ENCODE assay signal across 8 cellular contexts in genomic region chr17:40100419-40100668, GRCh38. TPM values are rescaled to one million over a fixed set of nuclear protein-coding genes. Genes with fewer than 3 reads are reported as not detected.
DNase-seq lines count a peak whose midpoint lies in the region; ATAC-seq and TF ChIP-seq lines count a peak whose summit lies in the region.

NR1D1 (minus strand) TSS chr17:40100589; CDS start chr17:40100094, 495 bp downstream.

- peaks cover 28% of the 10 kb centered on the region for H3K79me2 ChIP-seq in GM23248 (ENCODE audit: insufficient read depth)

- H3K27me3 ChIP-seq in GM23248 (replicated peaks; ENCODE audit: insufficient read depth) (no peaks in the 10 kb centered on the region), left ventricle myocardium inferior (ENCODE audit: low read depth) (no peaks in the 10 kb centered on the region), skeletal muscle satellite cell (ENCODE audit: control insufficient read depth, insufficient read depth, low read length) (no peaks in the 10 kb centered on the region)

- H3K9me3 ChIP-seq in GM23248 (ENCODE audit: low read depth) (no peaks in the 10 kb centered on the region), left ventricle myocardium inferior (replicated peaks) (no peaks in the 10 kb centered on the region), skeletal muscle satellite cell (replicated peaks; ENCODE audit: low read length) (no peaks in the 10 kb centered on the region)

- H3K27ac ChIP-seq in GM23248 (peak within 1 kb of the TSS; percentile 99), left ventricle myocardium inferior (replicated peaks) (peak within 1 kb of the TSS; percentile 100)

- CTCF ChIA-PET in activated CD8-positive, alpha-beta T cell treated with anti-CD3 and anti-CD28 coated beads, Interleukin-2, amount 10 ng/mL, durations not matched to agents 7 days and 5 days (lab: Charles Lee) = interaction anchor here (0.7 to 9.9 kb wide), 10 partner anchors 11 to 316 kb away, joined by 3 to 156 read pairs (median 4); partner anchors contain the start of gene CASC3

- H3K9me2 ChIP-seq in GM23248 (ENCODE audit: insufficient read depth) = no peaks in the 10 kb centered on the region

- H3K4me1 Mint-ChIP-seq in activated CD8-positive, alpha-beta T cell treated with anti-CD3 and anti-CD28 coated beads, Interleukin-2, amount 10 ng/mL, durations not matched to agents 7 days and 5 days (ENCODE audit: low read depth) = peaks cover 94% of the 10 kb centered on the region

- H4K20me1 ChIP-seq in GM23248 (ENCODE audit: insufficient read depth) = no peaks in the 10 kb centered on the region

- no peak for DNase-seq in GM23248
- no peak for DNase-seq in activated CD8-positive, alpha-beta T cell treated with anti-CD3 and anti-CD28 coated beads, Interleukin-2, amount 10 ng/mL, durations not matched to agents 7 days and 5 days
- DNase-seq in left ventricle myocardium inferior = no peak
- no peak for DNase-seq in GF-D8 (lab: John Stamatoyannopoulos, UW)
- DNase-seq in stimulated activated CD8-positive, alpha-beta memory T cell treated with anti-CD3 and anti-CD28 coated beads, Interleukin-4, amount 100 ng/mL, for 48 hours = no peak

- H3K4me3 Mint-ChIP-seq in activated CD8-positive, alpha-beta T cell treated with anti-CD3 and anti-CD28 coated beads, Interleukin-2, amount 10 ng/mL, durations not matched to agents 7 days and 5 days = peak within 1 kb of the TSS; percentile 82

- H3K9ac ChIP-seq in GM23248 = peak within 1 kb of the TSS; percentile 99
- H3K9ac ChIP-seq in skeletal muscle satellite cell (ENCODE audit: low read depth, low read length) = peak within 1 kb of the TSS; percentile 84

- peaks cover 31% of the 10 kb centered on the region for H3K4me1 ChIP-seq in GM23248 (ENCODE audit: insufficient read depth)
- H3K4me1 ChIP-seq in left ventricle myocardium inferior = peaks cover 90% of the 10 kb centered on the region
- H3K4me1 ChIP-seq in skeletal muscle satellite cell (ENCODE audit: control insufficient read depth, insufficient read depth, low read length) = peaks cover 65% of the 10 kb centered on the region

- no peaks in the 10 kb centered on the region for H3K9me3 Mint-ChIP-seq in activated CD8-positive, alpha-beta T cell treated with anti-CD3 and anti-CD28 coated beads, Interleukin-2, amount 10 ng/mL, durations not matched to agents 7 days and 5 days (ENCODE audit: insufficient read depth)

- H3F3A ChIP-seq in GM23248 (ENCODE audit: insufficient read depth) = peaks cover 20% of the 10 kb centered on the region; the same call in 1 of the 2 replicates

- POLR2A ChIA-PET in activated CD8-positive, alpha-beta T cell treated with anti-CD3 and anti-CD28 coated beads, Interleukin-2, amount 10 ng/mL, durations not matched to agents 7 days and 5 days (lab: Charles Lee) = interaction anchor here (0.7 to 3.0 kb wide), 7 partner anchors 10 to 222 kb away, joined by 3 to 17 read pairs (median 3); partner anchors contain the start of gene MED24

- H2AFZ ChIP-seq in GM23248 = peak within 1 kb of the TSS; percentile 48; the same call in 1 of the 2 replicates

- H3K36me3 Mint-ChIP-seq in activated CD8-positive, alpha-beta T cell treated with anti-CD3 and anti-CD28 coated beads, Interleukin-2, amount 10 ng/mL, durations not matched to agents 7 days and 5 days (ENCODE audit: low read depth) = peaks cover 30% of the 10 kb centered on the region

- in situ Hi-C loops in GM23248 (cut with MboI) = no loop called here

- H3K36me3 ChIP-seq in GM23248 (ENCODE audit: low read depth) (no peaks in the 10 kb centered on the region; the same call in 1 of the 2 replicates), left ventricle myocardium inferior (peaks cover 24% of the 10 kb centered on the region), skeletal muscle satellite cell (ENCODE audit: insufficient read depth, low read length) (peaks cover 12% of the 10 kb centered on the region)

- TF ChIP-seq CTCF in left ventricle myocardium inferior (IDR thresholded peaks at IDR 0.05; ENCODE audit: borderline replicate concordance) = no peak

- H3K27ac Mint-ChIP-seq in activated CD8-positive, alpha-beta T cell treated with anti-CD3 and anti-CD28 coated beads, Interleukin-2, amount 10 ng/mL, durations not matched to agents 7 days and 5 days = peak within 1 kb of the TSS; percentile 78

- no peaks in the 10 kb centered on the region for H3K27me3 Mint-ChIP-seq in activated CD8-positive, alpha-beta T cell treated with anti-CD3 and anti-CD28 coated beads, Interleukin-2, amount 10 ng/mL, durations not matched to agents 7 days and 5 days (ENCODE audit: low read depth)

- H3K4me3 ChIP-seq in GM23248 (peak within 1 kb of the TSS; percentile 86), left ventricle myocardium inferior (peak within 1 kb of the TSS; percentile 98), skeletal muscle satellite cell (ENCODE audit: low read length) (peak within 1 kb of the TSS; percentile 80)

- intact Hi-C loops in left ventricle myocardium inferior (cut with micrococcal nuclease) = no loop called here

- H3K4me2 ChIP-seq in GM23248 (ENCODE audit: unreplicated experiment) (peak within 1 kb of the TSS; percentile 96), skeletal muscle satellite cell (ENCODE audit: low read length) (peak within 1 kb of the TSS; percentile 96)

- WGBS in GM23248 (ENCODE audit: low coverage in 1 of 2, low lambda C conversion rate in 2 of 2, missing lambda C conversion rate in 2 of 2), 2 experiments = 0 to 2% methylated on average over 16 of the region's 16 CpGs

- ATAC-seq in activated CD8-positive, alpha-beta T cell treated with anti-CD3 and anti-CD28 coated beads, Interleukin-2, amount 10 ng/mL, durations not matched to agents 7 days and 5 days = no peak
- ATAC-seq in HG02884 (IDR thresholded peaks at IDR 0.05; ENCODE audit: unreplicated experiment) (no peak), GM21447 (IDR thresholded peaks at IDR 0.05; ENCODE audit: unreplicated experiment) (no peak)

RNA-seq across cellular contexts. Expression of gene NR1D1, which starts in this region (rescaled TPM):
- 0.76 and 2.4 TPM in 2 replicates for total RNA-seq in GM23248 (2014; rRNA removed; shearing (Covaris generic))
- 4.6 and 5.4 TPM in 2 replicates for polyA plus RNA-seq in GM23248 (2016; fragmentation: Nextera tagmentation; extraction: Ambion mirVana)
- total RNA-seq in activated CD8-positive, alpha-beta T cell treated with anti-CD3 and anti-CD28 coated beads, Interleukin-2, amount 10 ng/mL, durations not matched to agents 7 days and 5 days = 1 to 10 TPM; 4.1 to 4.9 TPM
- 19.1 TPM for total RNA-seq in left ventricle myocardium inferior
- total RNA-seq in skeletal muscle satellite cell (2012; rRNA removed) = 1.8 and 2.2 TPM in 2 replicates
